In the genomic region with DNA sequence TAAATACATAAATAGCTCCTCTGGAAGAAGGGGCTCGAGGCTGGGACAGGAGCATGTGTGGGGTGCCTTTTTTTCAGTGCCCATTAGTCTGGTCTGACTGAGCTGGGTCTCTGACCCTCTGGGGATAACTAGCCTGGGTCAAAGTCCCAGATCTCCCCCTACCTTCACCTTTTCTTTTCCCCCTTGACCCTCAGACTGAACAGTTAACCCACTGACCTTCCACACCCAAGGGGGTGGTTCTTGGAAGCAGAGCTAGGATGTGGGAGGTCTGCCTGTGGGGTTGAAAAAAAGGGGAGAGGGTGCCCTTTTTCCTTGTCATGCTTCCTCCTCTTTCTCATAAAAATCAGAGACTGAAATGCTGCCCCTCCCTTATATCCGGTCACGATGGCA, we compare ENCODE assay signal across 8 cellular contexts. TPM values are rescaled to one million over a fixed set of nuclear protein-coding genes. Genes with fewer than 3 reads are reported as not detected.
DNase-seq lines count a peak whose midpoint lies in the region; ATAC-seq and TF ChIP-seq lines count a peak whose summit lies in the region.

No MANE protein-coding gene starts in this region.

- H3K9me3 ChIP-seq in ES-I3 (ENCODE audit: control insufficient read depth, insufficient read depth, low read length) (no peaks in the 10 kb centered on the region), esophagus muscularis mucosa (no peaks in the 10 kb centered on the region), prostate gland (no peaks in the 10 kb centered on the region)

- H3K4me1 ChIP-seq in ES-I3 (ENCODE audit: insufficient read depth, low read length) = peaks cover 12% of the 10 kb centered on the region; the same call in 1 of the 2 replicates
- peaks cover 23 to 44% (median 40%) of the 10 kb centered on the region in 4 donors for H3K4me1 ChIP-seq in esophagus muscularis mucosa
- peaks cover 9% of the 10 kb centered on the region for H3K4me1 ChIP-seq in prostate gland (replicated peaks)

- H3K27ac ChIP-seq in esophagus muscularis mucosa (replicated peaks in 1 of 4) (peak overlapping the region; percentile 73 to 87 (median 82)), prostate gland (peak overlapping the region; percentile 82 to 86)

- H3K4me3 ChIP-seq in esophagus muscularis mucosa = peak overlapping the region; percentile 64 to 79 (median 66)
- peak overlapping the region; percentile 55 to 60 for H3K4me3 ChIP-seq in prostate gland

- TF ChIP-seq POLR2A in Raji (IDR thresholded peaks at IDR 0.05; ENCODE audit: insufficient read depth, low read depth, low read length) (peak; percentile 78; the same call in 1 of the 2 replicates), esophagus muscularis mucosa (IDR thresholded peaks at IDR 0.05; ENCODE audit: low read depth) (no peak), prostate gland (IDR thresholded peaks at IDR 0.05) (no peak), GM18505 (IDR thresholded peaks at IDR 0.05; ENCODE audit: borderline replicate concordance, extremely low read depth, insufficient read depth, insufficient read length) (no peak)

- 25% methylated on average over 3 of the region's 3 CpGs for WGBS in esophagus muscularis mucosa
- WGBS in prostate gland = 25% methylated on average over 3 of the region's 3 CpGs

- ATAC-seq in GM19328 (IDR thresholded peaks at IDR 0.05; ENCODE audit: unreplicated experiment) = no peak
- no peak for ATAC-seq in GM18505 (IDR thresholded peaks at IDR 0.05; ENCODE audit: unreplicated experiment)

- DNase-seq in esophagus muscularis mucosa (ENCODE audit: extremely low spot score) (no peak), prostate gland (ENCODE audit: low spot score) (no peak), NCI-H510A (lab: John Stamatoyannopoulos, UW) (no peak), pons (ENCODE audit: low spot score) (no peak)

- H3K27me3 ChIP-seq in esophagus muscularis mucosa (peaks cover 0 to 28% (median 4%) of the 10 kb centered on the region in 4 donors), prostate gland (replicated peaks; ENCODE audit: insufficient read depth) (no peaks in the 10 kb centered on the region)

- TF ChIP-seq CTCF in esophagus muscularis mucosa (IDR thresholded peaks at IDR 0.05) = no peak
- TF ChIP-seq CTCF in prostate gland (IDR thresholded peaks at IDR 0.05) = no peak

- H3K9ac ChIP-seq in ES-I3 (ENCODE audit: low read depth, low read length) = peak overlapping the region; percentile 50

- no peak for TF ChIP-seq EP300 in esophagus muscularis mucosa (IDR thresholded peaks at IDR 0.05)

- intact Hi-C loops in esophagus muscularis mucosa (cut with DNase I) = no loop called here
- intact Hi-C loops in prostate gland (cut with DNase I) = no loop called here

- H3K36me3 ChIP-seq in ES-I3 (ENCODE audit: insufficient read depth, low read length) = no peaks in the 10 kb centered on the region
- H3K36me3 ChIP-seq in esophagus muscularis mucosa = no peaks in the 10 kb centered on the region
- no peaks in the 10 kb centered on the region for H3K36me3 ChIP-seq in prostate gland

RNA-seq across cellular contexts. Expression of gene GLI1, which starts 0.9 kb away (rescaled TPM):
- total RNA-seq in esophagus muscularis mucosa (under 1 TPM in 3 of 4 donors, not detected in 1; 0.17 to 0.98 (median 0.84) TPM), prostate gland (10 to 100 TPM in 1 of 2 donors, 1 to 10 TPM in 1; 1.7 to 11.5 TPM)

RNA-seq across cellular contexts. Expression of gene INHBE, which starts 3.6 kb away (rescaled TPM):
- not detected for total RNA-seq in esophagus muscularis mucosa
- total RNA-seq in prostate gland = not detected

RNA-seq across cellular contexts. Expression of gene ARHGAP9, which starts 21.0 kb away (rescaled TPM):
- total RNA-seq in esophagus muscularis mucosa = 10 to 100 TPM in 2 of 4 donors, 1 to 10 TPM in 2; 6.0 to 12.9 (median 8.8) TPM
- 10 to 100 TPM in 1 of 2 donors, 1 to 10 TPM in 1; 3.5 to 13.6 TPM for total RNA-seq in prostate gland

RNA-seq across cellular contexts. Expression of gene INHBC, which starts 24.1 kb away (rescaled TPM):
- not detected for total RNA-seq in esophagus muscularis mucosa
- under 1 TPM; 0.46 to 0.57 TPM for total RNA-seq in prostate gland

RNA-seq across cellular contexts. Expression of gene R3HDM2, which starts 27.8 kb away (rescaled TPM):
- total RNA-seq in esophagus muscularis mucosa (10 to 100 TPM; 30.3 to 41.5 (median 35.1) TPM), prostate gland (10 to 100 TPM; 38.7 to 80.9 TPM)
